In the genomic region with DNA sequence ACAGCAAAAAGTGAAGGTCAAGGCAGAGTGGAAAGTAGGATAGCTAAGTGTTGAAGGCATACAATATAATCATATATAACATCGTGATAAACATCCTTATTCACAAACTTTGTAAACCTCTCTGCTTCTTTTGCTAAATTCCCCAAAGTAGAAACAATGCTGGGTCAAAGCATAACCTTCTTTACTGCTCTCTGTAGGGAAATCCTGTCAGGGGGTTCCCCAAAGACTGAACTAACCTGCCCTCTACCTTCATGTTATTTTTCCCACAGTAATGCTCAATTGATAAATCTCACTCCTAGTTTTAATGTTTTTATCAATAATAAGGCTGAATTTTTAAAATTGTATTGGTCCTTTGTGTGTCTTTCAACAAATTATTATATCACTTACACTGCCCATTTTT, we compare ENCODE assay signal across 22 cellular contexts.
"Had no signal": no experiment of that assay in that cellular context is flagged by ENCODE, and none has a peak within 500 bp of the region (broad histone marks: within the 10 kb centered on the region; RNA-seq: fewer than 3 reads in every experiment).

No MANE protein-coding gene starts in this region.

- ATAC-seq: activated CD4-positive, CD25-positive, alpha-beta regulatory T cell treated with anti-CD3 and anti-CD28 coated beads, Interleukin-2, amount 50 U/mL, for 24 hours; activated CD8-positive, alpha-beta T cell treated with anti-CD3 and anti-CD28 coated beads for 36 hours; body of pancreas; gastroesophageal sphincter; mucosa of descending colon; pancreas; right cardiac atrium; stimulated activated naive CD8-positive, alpha-beta T cell treated with anti-CD3 and anti-CD28 coated beads, Interleukin-15, Interleukin-2, amounts not matched to agents 100 U/mL and 50 U/mL, for 24 hours; upper lobe of right lung had no signal

- H3K4me3 ChIP-seq: body of pancreas, cardiac muscle cell, esophagus squamous epithelium, gastroesophageal sphincter, mucosa of descending colon, pancreas, upper lobe of right lung had no signal

- H3K27ac ChIP-seq: body of pancreas, cardiac muscle cell, esophagus squamous epithelium, gastroesophageal sphincter, pancreas, upper lobe of right lung had no signal

- DNase-seq: activated CD4-positive, alpha-beta T cell treated with anti-CD3 and anti-CD28 coated beads, Interleukin-2, amount 10 ng/mL, durations not matched to agents 7 days and 5 days; activated CD8-positive, alpha-beta T cell treated with anti-CD3 and anti-CD28 coated beads for 36 hours; activated gamma-delta T cell treated with Interleukin-2 at 50 U/mL for 16 hours; anterior cingulate cortex; body of pancreas; cortex of kidney; endodermal cell; esophagus squamous epithelium; head of caudate nucleus; hypothalamus; mesendoderm; mucosa of descending colon; nephron progenitor cell; pancreas; right cardiac atrium; stimulated activated CD4-positive, alpha-beta T cell treated with anti-CD3 and anti-CD28 coated beads, Interleukin-12 subunit alpha, Interleukin-12 subunit beta, amount 100 ng/mL, for 4 hours; stimulated activated CD4-positive, alpha-beta T cell treated with anti-CD3 and anti-CD28 coated beads, Interleukin-4, amount 100 ng/mL, for 4 hours; stimulated activated naive CD8-positive, alpha-beta T cell treated with anti-CD3 and anti-CD28 coated beads, Interleukin-15, Interleukin-2, amounts not matched to agents 100 U/mL and 50 U/mL, for 24 hours; upper lobe of right lung had no signal
